In the genomic region with DNA sequence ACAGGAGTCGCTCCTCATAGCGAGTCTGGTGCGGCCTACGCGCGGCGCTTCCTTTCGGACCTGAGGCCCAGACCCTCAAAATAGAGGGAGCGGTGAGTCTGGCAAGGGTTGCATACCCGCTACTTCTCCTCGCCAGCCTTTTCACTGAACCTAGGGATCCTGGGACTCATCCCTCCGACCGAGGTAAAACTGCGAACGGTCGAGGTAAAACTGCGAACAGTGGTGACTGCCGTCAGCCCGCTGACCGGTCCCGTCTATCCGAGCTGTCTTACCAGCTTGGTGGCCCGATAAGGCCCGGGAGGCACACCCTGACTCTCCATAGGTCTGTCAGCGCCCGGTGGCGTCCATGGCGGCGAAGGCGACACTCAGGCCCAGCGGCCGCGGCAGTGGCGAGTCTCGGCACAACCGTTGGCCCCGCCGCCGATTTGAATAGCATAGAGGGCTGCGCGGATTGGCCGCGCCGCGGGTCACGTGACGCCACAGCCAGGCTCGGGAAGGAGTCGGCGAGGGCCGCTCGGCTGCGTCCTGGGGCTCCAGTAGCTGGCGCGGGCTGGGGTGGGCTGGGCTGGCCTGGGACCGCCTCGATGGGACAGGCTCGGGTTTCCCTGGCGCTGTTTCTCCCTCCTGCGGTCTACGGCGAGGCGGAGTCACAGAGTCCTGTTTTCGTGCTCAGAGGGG, we compare ENCODE assay signal across 1 cellular context.
TF ChIP-seq lines count a peak whose summit lies in the region.

A gene with protein sequence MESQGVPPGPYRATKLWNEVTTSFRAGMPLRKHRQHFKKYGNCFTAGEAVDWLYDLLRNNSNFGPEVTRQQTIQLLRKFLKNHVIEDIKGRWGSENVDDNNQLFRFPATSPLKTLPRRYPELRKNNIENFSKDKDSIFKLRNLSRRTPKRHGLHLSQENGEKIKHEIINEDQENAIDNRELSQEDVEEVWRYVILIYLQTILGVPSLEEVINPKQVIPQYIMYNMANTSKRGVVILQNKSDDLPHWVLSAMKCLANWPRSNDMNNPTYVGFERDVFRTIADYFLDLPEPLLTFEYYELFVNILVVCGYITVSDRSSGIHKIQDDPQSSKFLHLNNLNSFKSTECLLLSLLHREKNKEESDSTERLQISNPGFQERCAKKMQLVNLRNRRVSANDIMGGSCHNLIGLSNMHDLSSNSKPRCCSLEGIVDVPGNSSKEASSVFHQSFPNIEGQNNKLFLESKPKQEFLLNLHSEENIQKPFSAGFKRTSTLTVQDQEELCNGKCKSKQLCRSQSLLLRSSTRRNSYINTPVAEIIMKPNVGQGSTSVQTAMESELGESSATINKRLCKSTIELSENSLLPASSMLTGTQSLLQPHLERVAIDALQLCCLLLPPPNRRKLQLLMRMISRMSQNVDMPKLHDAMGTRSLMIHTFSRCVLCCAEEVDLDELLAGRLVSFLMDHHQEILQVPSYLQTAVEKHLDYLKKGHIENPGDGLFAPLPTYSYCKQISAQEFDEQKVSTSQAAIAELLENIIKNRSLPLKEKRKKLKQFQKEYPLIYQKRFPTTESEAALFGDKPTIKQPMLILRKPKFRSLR (minus strand): TSS at position 403 of the 678 bp plus-strand sequence. CDS start 83 bp downstream, at position 320.

TF ChIP-seq in HCT116, 20 proteins besides CTCF, POLR2A, EP300 and RAD21 (continued from another document):
- TF ChIP-seq, protein P1, sequence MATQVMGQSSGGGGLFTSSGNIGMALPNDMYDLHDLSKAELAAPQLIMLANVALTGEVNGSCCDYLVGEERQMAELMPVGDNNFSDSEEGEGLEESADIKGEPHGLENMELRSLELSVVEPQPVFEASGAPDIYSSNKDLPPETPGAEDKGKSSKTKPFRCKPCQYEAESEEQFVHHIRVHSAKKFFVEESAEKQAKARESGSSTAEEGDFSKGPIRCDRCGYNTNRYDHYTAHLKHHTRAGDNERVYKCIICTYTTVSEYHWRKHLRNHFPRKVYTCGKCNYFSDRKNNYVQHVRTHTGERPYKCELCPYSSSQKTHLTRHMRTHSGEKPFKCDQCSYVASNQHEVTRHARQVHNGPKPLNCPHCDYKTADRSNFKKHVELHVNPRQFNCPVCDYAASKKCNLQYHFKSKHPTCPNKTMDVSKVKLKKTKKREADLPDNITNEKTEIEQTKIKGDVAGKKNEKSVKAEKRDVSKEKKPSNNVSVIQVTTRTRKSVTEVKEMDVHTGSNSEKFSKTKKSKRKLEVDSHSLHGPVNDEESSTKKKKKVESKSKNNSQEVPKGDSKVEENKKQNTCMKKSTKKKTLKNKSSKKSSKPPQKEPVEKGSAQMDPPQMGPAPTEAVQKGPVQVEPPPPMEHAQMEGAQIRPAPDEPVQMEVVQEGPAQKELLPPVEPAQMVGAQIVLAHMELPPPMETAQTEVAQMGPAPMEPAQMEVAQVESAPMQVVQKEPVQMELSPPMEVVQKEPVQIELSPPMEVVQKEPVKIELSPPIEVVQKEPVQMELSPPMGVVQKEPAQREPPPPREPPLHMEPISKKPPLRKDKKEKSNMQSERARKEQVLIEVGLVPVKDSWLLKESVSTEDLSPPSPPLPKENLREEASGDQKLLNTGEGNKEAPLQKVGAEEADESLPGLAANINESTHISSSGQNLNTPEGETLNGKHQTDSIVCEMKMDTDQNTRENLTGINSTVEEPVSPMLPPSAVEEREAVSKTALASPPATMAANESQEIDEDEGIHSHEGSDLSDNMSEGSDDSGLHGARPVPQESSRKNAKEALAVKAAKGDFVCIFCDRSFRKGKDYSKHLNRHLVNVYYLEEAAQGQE (IDR thresholded peaks at IDR 0.05; ENCODE audit: low read depth) = no peak
- TF ChIP-seq EGR1 (IDR thresholded peaks at IDR 0.05; ENCODE audit: low read depth) (0 out of 2 replicates have a peak, but pooled peaks have one; percentile 1), SP1 (IDR thresholded peaks at IDR 0.05; ENCODE audit: low read depth) (peak; percentile 77; the same call in 1 of the 2 replicates), POLR2AphosphoS5 (IDR thresholded peaks at IDR 0.05; ENCODE audit: low read depth, low read length) (peak; percentile 88), YY1 (IDR thresholded peaks at IDR 0.05; ENCODE audit: extremely low read depth, insufficient replicate concordance, low read depth, low read length) (peak; percentile 58), SRF (IDR thresholded peaks at IDR 0.05; ENCODE audit: low read depth) (peak; percentile 19; the same call in 1 of the 2 replicates), SIN3A (IDR thresholded peaks at IDR 0.05; ENCODE audit: low read depth) (peak; percentile 99), CBX3 (IDR thresholded peaks at IDR 0.05; ENCODE audit: low read depth) (peak; percentile 92), FOSL1 (IDR thresholded peaks at IDR 0.05; ENCODE audit: low read depth) (no peak), TCF7L2 (IDR thresholded peaks at IDR 0.05; ENCODE audit: borderline replicate concordance, extremely low read depth, insufficient read depth, insufficient read length) (peak; percentile 13), JUND (IDR thresholded peaks at IDR 0.05) (no peak), ZFX (IDR thresholded peaks at IDR 0.05) (peak; percentile 93), CEBPB (IDR thresholded peaks at IDR 0.05; ENCODE audit: low read depth) (no peak), ELF1 (IDR thresholded peaks at IDR 0.05; ENCODE audit: borderline replicate concordance, low read depth) (no peak)
- TF ChIP-seq, protein P2, sequence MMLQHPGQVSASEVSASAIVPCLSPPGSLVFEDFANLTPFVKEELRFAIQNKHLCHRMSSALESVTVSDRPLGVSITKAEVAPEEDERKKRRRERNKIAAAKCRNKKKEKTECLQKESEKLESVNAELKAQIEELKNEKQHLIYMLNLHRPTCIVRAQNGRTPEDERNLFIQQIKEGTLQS (IDR thresholded peaks at IDR 0.05) = no peak
- TF ChIP-seq, protein P3, sequence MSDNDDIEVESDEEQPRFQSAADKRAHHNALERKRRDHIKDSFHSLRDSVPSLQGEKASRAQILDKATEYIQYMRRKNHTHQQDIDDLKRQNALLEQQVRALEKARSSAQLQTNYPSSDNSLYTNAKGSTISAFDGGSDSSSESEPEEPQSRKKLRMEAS (IDR thresholded peaks at IDR 0.05) = peak; percentile 89
